19 cellular contexts compared by ENCODE assay signal in genomic region chr6:5785235-5785634, GRCh38.
"Had no signal": no experiment of that assay in that cellular context is flagged by ENCODE, and none has a peak within 500 bp of the region (broad histone marks: within the 10 kb centered on the region; RNA-seq: fewer than 3 reads in every experiment).

No MANE protein-coding gene starts in this region.

- H3K4me3 ChIP-seq: esophagus muscularis mucosa, hepatocyte, left ventricle myocardium inferior, lower lobe of right lung, ovary, right atrium auricular region, thoracic aorta, transverse colon had no signal

- H3K9me3 Mint-ChIP-seq: dendritic cell treated with granulocyte-macrophage colony-stimulating factor and Interleukin-4, amounts not matched to agents 40 ng/mL and 50 ng/mL, for 4 days; effector memory CD8-positive, alpha-beta T cell; memory B cell; stimulated activated naive CD8-positive, alpha-beta T cell treated with anti-CD3 and anti-CD28 coated beads, Interleukin-15, Interleukin-2, amounts not matched to agents 100 ng/mL and 50 ng/mL, for 24 hours had no signal

- H3K9me3 ChIP-seq: esophagus muscularis mucosa, left ventricle myocardium inferior, lower lobe of right lung, ovary, right atrium auricular region, thoracic aorta, transverse colon had no signal

- H3K27me3 Mint-ChIP-seq: effector memory CD8-positive, alpha-beta T cell; memory B cell; stimulated activated naive CD8-positive, alpha-beta T cell treated with anti-CD3 and anti-CD28 coated beads, Interleukin-15, Interleukin-2, amounts not matched to agents 100 ng/mL and 50 ng/mL, for 24 hours had no signal

- H3K4me3 Mint-ChIP-seq: dendritic cell treated with granulocyte-macrophage colony-stimulating factor and Interleukin-4, amounts not matched to agents 40 ng/mL and 50 ng/mL, for 4 days; effector memory CD8-positive, alpha-beta T cell; memory B cell; naive B cell; nephron progenitor cell; stimulated activated naive CD8-positive, alpha-beta T cell treated with anti-CD3 and anti-CD28 coated beads, Interleukin-15, Interleukin-2, amounts not matched to agents 100 ng/mL and 50 ng/mL, for 24 hours had no signal

- H3K4me1 ChIP-seq: lower lobe of right lung had no signal

- ATAC-seq: effector memory CD8-positive, alpha-beta T cell; left cardiac atrium; lower lobe of right lung had no signal

- H3K27ac ChIP-seq: epithelial cell of prostate, esophagus muscularis mucosa, hepatocyte, left ventricle myocardium inferior, lower lobe of right lung, ovary, right atrium auricular region, thoracic aorta, transverse colon had no signal

- H2AFZ ChIP-seq: hepatocyte had no signal

- H3K27me3 ChIP-seq: esophagus muscularis mucosa, hepatocyte, ovary, right atrium auricular region, transverse colon had no signal

- DNase-seq: effector memory CD8-positive, alpha-beta T cell; kidney; left cardiac atrium; left ventricle myocardium inferior; lower lobe of right lung; naive B cell; nephron progenitor cell; ovary; small intestine; stimulated activated CD4-positive, alpha-beta T cell treated with anti-CD3 and anti-CD28 coated beads, Interleukin-2, amount 100 ng/mL, for 48 hours; transverse colon had no signal

- H3K4me2 ChIP-seq: hepatocyte had no signal

- H3K27ac Mint-ChIP-seq: dendritic cell treated with granulocyte-macrophage colony-stimulating factor and Interleukin-4, amounts not matched to agents 40 ng/mL and 50 ng/mL, for 4 days; memory B cell; stimulated activated naive CD8-positive, alpha-beta T cell treated with anti-CD3 and anti-CD28 coated beads, Interleukin-15, Interleukin-2, amounts not matched to agents 100 ng/mL and 50 ng/mL, for 24 hours had no signal

- H3K36me3 ChIP-seq: esophagus muscularis mucosa, left ventricle myocardium inferior, lower lobe of right lung, ovary, right atrium auricular region, thoracic aorta, transverse colon had no signal
